In the genomic region with DNA sequence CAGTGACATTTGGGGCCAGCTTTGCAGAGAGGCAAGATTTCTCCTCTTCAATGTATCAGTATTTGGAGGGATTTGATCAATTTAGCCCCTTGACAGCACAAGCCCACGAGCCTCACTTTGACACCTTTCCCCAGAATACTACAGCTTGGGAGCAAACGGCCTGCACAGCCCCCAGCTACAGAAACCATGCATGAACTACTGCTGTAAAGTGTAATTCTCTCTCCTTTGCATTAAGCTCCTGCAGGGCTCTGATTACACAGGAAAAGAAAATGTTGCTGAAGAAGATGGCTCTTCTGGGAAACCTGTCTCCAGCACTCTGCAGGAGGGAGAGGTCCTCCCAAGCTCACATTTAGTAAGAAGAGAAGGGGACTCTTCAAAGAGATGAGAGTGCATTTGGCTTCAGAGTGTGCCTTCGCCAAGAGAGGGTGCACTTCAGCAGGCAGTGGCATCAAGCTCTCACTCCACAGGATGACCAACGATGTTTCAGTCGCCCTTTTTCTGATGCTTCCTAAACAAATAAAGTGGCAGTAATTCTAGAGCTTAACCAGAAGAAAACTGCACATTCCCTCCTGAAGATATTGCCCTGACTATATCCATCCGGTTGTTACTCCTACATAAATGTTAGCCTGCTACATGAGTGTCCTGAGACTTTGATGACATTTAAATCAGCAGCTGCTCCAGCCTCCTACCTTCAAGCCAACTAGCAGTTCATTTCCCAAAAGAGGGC, we compare ENCODE assay signal across 8 cellular contexts.
A peak's percentile ranks its signal among the peaks of the same experiment; 100 is the strongest.
DNase-seq lines count a peak whose midpoint lies in the region; ATAC-seq and TF ChIP-seq lines count a peak whose summit lies in the region.

No MANE protein-coding gene starts in this region.

- H3K27ac ChIP-seq in ascending aorta, result no peak overlapping the region
- H3K27ac ChIP-seq in aorta (ENCODE audit: low read depth in 1 of 2, low read length in 2 of 2), result no peak overlapping the region

- no peaks in the 10 kb centered on the region for H4K20me1 ChIP-seq in Loucy (ENCODE audit: insufficient read depth, low read length, poor library complexity, severe bottlenecking)

- intact Hi-C loops in ascending aorta (cut with DNase I), result no loop called here
- intact Hi-C loops in aorta (cut with DNase I), result loop anchor here in 1 of 2 donors (5.0 kb wide), 1 partner anchor 343 kb away; no protein-coding TSS in a partner anchor

- TF ChIP-seq CTCF in Loucy (conservative IDR thresholded peaks at IDR 0.05; ENCODE audit: low read length) (peak; percentile 87), ascending aorta (IDR thresholded peaks at IDR 0.05) (peak; percentile 10 to 50 (median 20))

- ATAC-seq in aorta (ENCODE audit: low FRiP score), result peak; percentile 64
- ATAC-seq in GM19395 (IDR thresholded peaks at IDR 0.05; ENCODE audit: unreplicated experiment), result no peak
- ATAC-seq in HG03095 (IDR thresholded peaks at IDR 0.05; ENCODE audit: unreplicated experiment), result no peak

- H3K36me3 ChIP-seq in Loucy (ENCODE audit: insufficient read depth, low read length) (no peaks in the 10 kb centered on the region), ascending aorta (no peaks in the 10 kb centered on the region), aorta (ENCODE audit: control insufficient read depth in 1 of 2, insufficient read depth in 2 of 2, low read length in 1 of 2) (no peaks in the 10 kb centered on the region)

- H3K4me1 ChIP-seq in Loucy (ENCODE audit: insufficient read depth, low read length, poor library complexity, severe bottlenecking) (peaks cover 25% of the 10 kb centered on the region), ascending aorta (no peaks in the 10 kb centered on the region), aorta (ENCODE audit: control insufficient read depth in 1 of 2, insufficient read depth in 2 of 2, low read length in 2 of 2) (no peaks in the 10 kb centered on the region)

- H3K27me3 ChIP-seq in Loucy (ENCODE audit: insufficient read depth, low read length, poor library complexity, severe bottlenecking) (no peaks in the 10 kb centered on the region), ascending aorta (no peaks in the 10 kb centered on the region), aorta (ENCODE audit: control insufficient read depth in 1 of 2, insufficient read depth in 2 of 2, low read length in 1 of 2) (no peaks in the 10 kb centered on the region)

- DNase-seq in GM03348 (ENCODE audit: low spot score), result peak; percentile 69
- DNase-seq in ascending aorta (ENCODE audit: low spot score in 2 of 2), result no peak
- DNase-seq in islet precursor cell, result peak; percentile 61
- DNase-seq in aorta, result no peak
- DNase-seq in NK-92 (lab: John Stamatoyannopoulos, UW; ENCODE audit: unreplicated experiment), result no peak

- H3F3A ChIP-seq in Loucy (ENCODE audit: low read depth), result no peaks in the 10 kb centered on the region

- no peaks in the 10 kb centered on the region for H3K79me2 ChIP-seq in Loucy (ENCODE audit: insufficient read depth, low read length)

- H3K4me3 ChIP-seq in Loucy (ENCODE audit: low read length, poor library complexity, severe bottlenecking) (no peak overlapping the region), ascending aorta (no peak overlapping the region), aorta (ENCODE audit: low read length in 2 of 2) (no peak overlapping the region)

- WGBS in aorta, 2 donors, result 42% methylated on average over 6 of the region's 6 CpGs

- peak overlapping the region; percentile 49; the same call in 1 of the 2 replicates for H2AFZ ChIP-seq in Loucy (ENCODE audit: low read length)

- H3K9me3 ChIP-seq in Loucy (ENCODE audit: insufficient read depth, low read depth, low read length) (no peaks in the 10 kb centered on the region; the same call in 1 of the 2 replicates), ascending aorta (peaks cover 0 to 3% of the 10 kb centered on the region in 2 donors), aorta (ENCODE audit: control insufficient read depth, low read length) (no peaks in the 10 kb centered on the region)

- H3K9ac ChIP-seq in Loucy (ENCODE audit: low read depth, low read length, poor library complexity, severe bottlenecking), result peak overlapping the region; percentile 46

- peak overlapping the region; percentile 11 for H3K4me2 ChIP-seq in Loucy (ENCODE audit: low read depth, low read length, poor library complexity, severe bottlenecking)

- no peaks in the 10 kb centered on the region for H3K9me2 ChIP-seq in Loucy (replicated peaks; ENCODE audit: low read depth, low read length)

Comparison
In these comparisons a context has a peak if more than half of its experiments do, and no peak if none do; other contexts are left out.
1. DNase-seq: peak in GM03348 (single experiment) and islet precursor cell (single experiment); none in ascending aorta (0 of 2), aorta (0 of 2) and NK-92 (single experiment).